ENCODE assay signal across 23 cellular contexts in genomic region chr17:45339646-45340605, GRCh38. TPM values are rescaled to one million over a fixed set of nuclear protein-coding genes. Genes with fewer than 3 reads are reported as not detected.
DNase-seq lines count a peak whose midpoint lies in the region; ATAC-seq and TF ChIP-seq lines count a peak whose summit lies in the region.
"Had no signal": no experiment of that assay in that cellular context is flagged by ENCODE, and none has a peak within 500 bp of the region (broad histone marks: within the 10 kb centered on the region; RNA-seq: fewer than 3 reads in every experiment).

No MANE protein-coding gene starts in this region.

- H3K27ac ChIP-seq in mesenchymal stem cell (ENCODE audit: low read length, poor library complexity, severe bottlenecking) (peak overlapping the region; percentile 67), upper lobe of left lung (peak overlapping the region in 3 of 4 donors; percentile 81 to 92 (median 84)), A673 (ENCODE audit: low read depth, low read length, poor library complexity, severe bottlenecking) (no peak overlapping the region)
- H3K27ac ChIP-seq: 22Rv1 had no signal

- no peak overlapping the region for H2BK5ac ChIP-seq in mesenchymal stem cell (ENCODE audit: low read depth, low read length, poor library complexity, severe bottlenecking)

- no peaks in the 10 kb centered on the region for H3K27me3 ChIP-seq in MG63
- H3K27me3 ChIP-seq in mesenchymal stem cell (ENCODE audit: control insufficient read depth in 1 of 2, insufficient read depth in 1 of 2, low read length in 2 of 2) = no peaks in the 10 kb centered on the region
- H3K27me3 ChIP-seq in upper lobe of left lung = no peaks in the 10 kb centered on the region
- H3K27me3 ChIP-seq in A673 (replicated peaks; ENCODE audit: insufficient read depth, low read depth, low read length, poor library complexity) = no peaks in the 10 kb centered on the region
- H3K27me3 ChIP-seq: BE2C, suprapubic skin had no signal

- H3K4me3 ChIP-seq in MG63 (no peak overlapping the region), mesenchymal stem cell (ENCODE audit: insufficient read depth in 1 of 2, low read depth in 1 of 2, low read length in 2 of 2) (no peak overlapping the region), upper lobe of left lung (no peak overlapping the region), A673 (ENCODE audit: low read depth, low read length, poor library complexity, severe bottlenecking) (no peak overlapping the region)
- H3K4me3 ChIP-seq: suprapubic skin had no signal

- H3K4ac ChIP-seq in mesenchymal stem cell (ENCODE audit: low read depth in 1 of 2, low read length in 2 of 2) = peak overlapping the region in 1 of 2 experiments; percentile 47

- TF ChIP-seq EP300 in upper lobe of left lung (IDR thresholded peaks at IDR 0.05) = no peak

- peak overlapping the region; percentile 7 to 58 for H2BK12ac ChIP-seq in mesenchymal stem cell (ENCODE audit: low read length in 2 of 2)

- peak overlapping the region; percentile 86 for H2BK15ac ChIP-seq in mesenchymal stem cell (ENCODE audit: low read depth, poor library complexity, severe bottlenecking)

- H2BK120ac ChIP-seq in mesenchymal stem cell (ENCODE audit: low read depth, low read length) = no peak overlapping the region

- intact Hi-C loops in A673 (cut with micrococcal nuclease; ENCODE audit: unreplicated experiment) = no loop called here

- no peak overlapping the region for H3K4me2 ChIP-seq in mesenchymal stem cell (ENCODE audit: low read length, poor library complexity, severe bottlenecking)

- H3K23ac ChIP-seq in mesenchymal stem cell (ENCODE audit: low read length in 2 of 2) = no peak overlapping the region

- no peak for ATAC-seq in upper lobe of left lung (ENCODE audit: low FRiP score in 2 of 2)
- no peak for ATAC-seq in GM21526 (IDR thresholded peaks at IDR 0.05; ENCODE audit: low FRiP score, unreplicated experiment)
- ATAC-seq: naive thymus-derived CD4-positive, alpha-beta T cell; Right ventricle myocardium inferior had no signal

- TF ChIP-seq CTCF in upper lobe of left lung (IDR thresholded peaks at IDR 0.05) = no peak
- no peak for TF ChIP-seq CTCF in A673 (conservative IDR thresholded peaks at IDR 0.05; ENCODE audit: low read depth, low read length)

- POLR2A ChIA-PET in A673 (lab: Charles Lee; ENCODE audit: low non-redundant PET) = no interaction called here

- no peak overlapping the region for H4K91ac ChIP-seq in mesenchymal stem cell (ENCODE audit: low read length)

- DNase-seq in activated CD4-positive, CD25-positive, alpha-beta regulatory T cell treated with anti-CD3 and anti-CD28 coated beads, Interleukin-2, amount 50 U/mL, for 72 hours = peak; percentile 12
- DNase-seq in activated CD4-positive, CD25-positive, alpha-beta regulatory T cell (lab: John Stamatoyannopoulos, UW) = no peak
- DNase-seq in MG63 (peak; percentile 68), mesenchymal stem cell (no peak), upper lobe of left lung (no peak), RPMI8226 (no peak), A673 (ENCODE audit: low spot score) (no peak)
- DNase-seq: activated CD4-positive, alpha-beta memory T cell treated with anti-CD3 and anti-CD28 coated beads, Interleukin-2, amount 10 ng/mL, durations not matched to agents 7 days and 5 days; activated naive CD4-positive, alpha-beta T cell treated with anti-CD3 and anti-CD28 coated beads, Interleukin-2, amount 10 ng/mL, durations not matched to agents 7 days and 5 days; activated T-cell treated with anti-CD3 and anti-CD28 coated beads, Interleukin-2, amount 50 U/mL, for 24 hours; BE2C; Calu3; dermis blood vessel endothelial cell; NCI-H1048; NCI-H2029; NCI-H226; NCI-H82; T1000 had no signal

- no peak for TF ChIP-seq POLR2A in upper lobe of left lung (IDR thresholded peaks at IDR 0.05)

- CTCF ChIA-PET in A673 (lab: Charles Lee) = no interaction called here

- H4K8ac ChIP-seq in mesenchymal stem cell (ENCODE audit: low read length) = no peak overlapping the region

- no peak overlapping the region for H3K9ac ChIP-seq in mesenchymal stem cell (ENCODE audit: low read length)

- BruUV-seq in A673 (replicated peaks; lab: Mats Ljungman, UMichigan) = no TSS peak

- H3K9me3 ChIP-seq in MG63 = no peaks in the 10 kb centered on the region
- no peaks in the 10 kb centered on the region for H3K9me3 ChIP-seq in mesenchymal stem cell (ENCODE audit: control insufficient read depth, low read length)
- H3K9me3 ChIP-seq in upper lobe of left lung = no peaks in the 10 kb centered on the region
- H3K9me3 ChIP-seq in A673 (ENCODE audit: low read depth, low read length, poor library complexity, severe bottlenecking) = no peaks in the 10 kb centered on the region
- H3K9me3 ChIP-seq: BE2C, suprapubic skin had no signal

- H2AFZ ChIP-seq in mesenchymal stem cell (ENCODE audit: low read depth, low read length) = no peak overlapping the region

- H2AK5ac ChIP-seq in mesenchymal stem cell (ENCODE audit: low read length, severe bottlenecking) = peak overlapping the region; percentile 99

- peak overlapping the region in 1 of 2 experiments; percentile 18 for H3K18ac ChIP-seq in mesenchymal stem cell (ENCODE audit: low read depth in 1 of 2, low read length in 2 of 2)

- H3K79me1 ChIP-seq in mesenchymal stem cell (replicated peaks; ENCODE audit: low read length, poor library complexity, severe bottlenecking) = peaks cover 3% of the 10 kb centered on the region

- WGBS in mesenchymal stem cell = 76% methylated on average over 8 of the region's 8 CpGs
- WGBS in upper lobe of left lung, 2 donors = 89 to 93% methylated on average over 7 to 8 of the region's 8 CpGs

- H3K36me3 ChIP-seq in MG63 = no peaks in the 10 kb centered on the region
- no peaks in the 10 kb centered on the region for H3K36me3 ChIP-seq in mesenchymal stem cell (ENCODE audit: control insufficient read depth in 1 of 2, insufficient read depth in 2 of 2, low read depth in 1 of 2, low read length in 2 of 2)
- H3K36me3 ChIP-seq in upper lobe of left lung = no peaks in the 10 kb centered on the region
- no peaks in the 10 kb centered on the region for H3K36me3 ChIP-seq in A673 (ENCODE audit: insufficient read depth, low read length, poor library complexity, severe bottlenecking)
- H3K36me3 ChIP-seq: BE2C, suprapubic skin had no signal

- H3K4me1 ChIP-seq in mesenchymal stem cell (ENCODE audit: control insufficient read depth, insufficient read depth, low read depth, low read length) = peaks cover 35% of the 10 kb centered on the region
- H3K4me1 ChIP-seq in upper lobe of left lung = peaks cover 10 to 21% (median 17%) of the 10 kb centered on the region in 4 donors
- peaks cover 2% of the 10 kb centered on the region for H3K4me1 ChIP-seq in A673 (ENCODE audit: insufficient read depth, low read length, poor library complexity, severe bottlenecking)
- H3K4me1 ChIP-seq: BE2C had no signal

- no peak overlapping the region for H3K14ac ChIP-seq in mesenchymal stem cell (ENCODE audit: low read length in 2 of 2)

RNA-seq across cellular contexts. Expression of gene MAP3K14, which starts 23.1 kb away (rescaled TPM):
- total RNA-seq in MG63 (2014; rRNA removed; shearing (Covaris generic); ENCODE audit: low replicate concordance) = 13.4 and 18.7 TPM in 2 replicates
- 1.1 TPM for polyA plus RNA-seq in mesenchymal stem cell (2013, experiment 1 of 2)
- 1.4 TPM for polyA plus RNA-seq in mesenchymal stem cell (2013, experiment 2 of 2)
- total RNA-seq in upper lobe of left lung (10 to 100 TPM; 11.4 to 17.8 (median 13.5) TPM), A673 (2021) (3.0 and 5.5 TPM in 2 replicates)

Comparison
In these comparisons a context has a peak if more than half of its experiments do, and no peak if none do; other contexts are left out.
1. DNase-seq: peak in activated CD4-positive, CD25-positive, alpha-beta regulatory T cell treated with anti-CD3 and anti-CD28 coated beads, Interleukin-2, amount 50 U/mL, for 72 hours (single experiment) and MG63 (single experiment); none in activated CD4-positive, CD25-positive, alpha-beta regulatory T cell (0 of 4), mesenchymal stem cell (single experiment), upper lobe of left lung (0 of 2), RPMI8226 (single experiment) and A673 (single experiment).